8 cellular contexts compared by ENCODE assay signal in the genomic region with DNA sequence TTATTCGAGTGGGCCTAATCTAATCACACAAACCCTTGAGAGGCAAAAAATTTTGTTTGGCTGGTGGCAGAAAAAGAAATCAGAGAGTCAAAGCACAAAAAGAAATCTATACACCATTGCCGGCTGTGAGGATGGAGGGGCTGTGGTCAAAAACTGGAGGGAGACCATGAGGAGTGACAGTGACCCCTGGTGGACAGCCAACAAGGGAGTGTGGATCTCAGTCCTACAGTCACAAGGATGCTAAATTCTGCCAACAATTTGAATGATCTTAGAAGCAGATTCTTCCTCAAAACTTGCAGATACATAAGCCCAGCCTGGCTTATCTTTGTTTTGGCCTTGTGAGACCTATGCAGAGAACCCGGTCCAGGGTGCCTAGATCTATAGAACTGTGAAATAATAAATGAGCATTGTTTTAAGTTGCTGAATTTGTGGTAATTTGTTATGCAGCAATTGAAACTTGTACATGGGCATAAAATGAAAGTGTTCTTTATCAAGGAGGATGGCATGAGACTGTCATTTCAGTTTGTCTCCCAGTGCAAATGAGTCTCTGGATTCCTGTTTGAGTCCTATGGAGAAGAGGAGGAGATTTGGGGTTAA.
DNase-seq lines count a peak whose midpoint lies in the region; ATAC-seq and TF ChIP-seq lines count a peak whose summit lies in the region.

No MANE protein-coding gene starts in this region.

- ATAC-seq in GM19397 (IDR thresholded peaks at IDR 0.05; ENCODE audit: unreplicated experiment) (peak; percentile 77), left cardiac atrium (no peak)
- no peak for ATAC-seq in effector memory CD8-positive, alpha-beta T cell (replicated peaks)

- no peak overlapping the region for H2AFZ ChIP-seq in SU-DHL-6 (ENCODE audit: low read depth, low read length, severe bottlenecking)

- no peak overlapping the region for H3K4me2 ChIP-seq in SU-DHL-6 (ENCODE audit: low read depth, low read length, poor library complexity, severe bottlenecking)

- no peaks in the 10 kb centered on the region for H3K9me3 ChIP-seq in SU-DHL-6 (ENCODE audit: insufficient read depth, low read length)

- H3K79me2 ChIP-seq in SU-DHL-6 (ENCODE audit: insufficient read depth, low read length): no peaks in the 10 kb centered on the region

- no peaks in the 10 kb centered on the region for H3F3A ChIP-seq in SU-DHL-6 (ENCODE audit: insufficient read depth)

- H3K9ac ChIP-seq in SU-DHL-6 (ENCODE audit: low read length): no peak overlapping the region

- DNase-seq in DMS53 treated with DMSO at 0.1 percent for 48 hours (lab: John Stamatoyannopoulos, UW; ENCODE audit: unreplicated experiment) (peak; percentile 23), HT-29 (ENCODE audit: low spot score) (peak; percentile 64), left cardiac atrium (no peak), inferior parietal cortex (ENCODE audit: extremely low spot score) (no peak)
- peak; percentile 3 to 14 (median 7) for DNase-seq in effector memory CD8-positive, alpha-beta T cell
- DNase-seq in stimulated activated CD4-positive, alpha-beta T cell treated with anti-CD3 and anti-CD28 coated beads, Interleukin-15, amount 100 ng/mL, for 24 hours: peak; percentile 57

- intact Hi-C loops in left cardiac atrium (cut with DNase I): no loop called here

- H3K27me3 ChIP-seq in SU-DHL-6 (ENCODE audit: low read length): no peaks in the 10 kb centered on the region

- H3K9me3 Mint-ChIP-seq in effector memory CD8-positive, alpha-beta T cell: no peaks in the 10 kb centered on the region

- H3K36me3 Mint-ChIP-seq in effector memory CD8-positive, alpha-beta T cell (ENCODE audit: insufficient read depth): no peaks in the 10 kb centered on the region

- no peak overlapping the region for H3K27ac ChIP-seq in SU-DHL-6 (ENCODE audit: low read depth, low read length)

- no peaks in the 10 kb centered on the region for H3K4me1 Mint-ChIP-seq in effector memory CD8-positive, alpha-beta T cell (ENCODE audit: low read depth in 2 of 2)

- H3K4me3 ChIP-seq in SU-DHL-6 (ENCODE audit: insufficient read depth, low read length, poor library complexity, severe bottlenecking): no peak overlapping the region

- H3K27ac Mint-ChIP-seq in effector memory CD8-positive, alpha-beta T cell: no peak overlapping the region

- no peak overlapping the region for H3K4me3 Mint-ChIP-seq in effector memory CD8-positive, alpha-beta T cell

- peaks cover 9 to 21% of the 10 kb centered on the region in 2 donors for H3K27me3 Mint-ChIP-seq in effector memory CD8-positive, alpha-beta T cell

- no peaks in the 10 kb centered on the region for H3K9me2 ChIP-seq in SU-DHL-6 (replicated peaks; ENCODE audit: insufficient read depth, low read length)

- H3K36me3 ChIP-seq in SU-DHL-6 (ENCODE audit: low read length): no peaks in the 10 kb centered on the region

- H4K20me1 ChIP-seq in SU-DHL-6 (ENCODE audit: low read depth, low read length): no peaks in the 10 kb centered on the region

- peak; percentile 44 for TF ChIP-seq CTCF in SU-DHL-6 (IDR thresholded peaks at IDR 0.05; ENCODE audit: insufficient read depth, low read length, poor library complexity, severe bottlenecking)

Comparison
In these comparisons a context has a peak if more than half of its experiments do, and no peak if none do; other contexts are left out.
1. DNase-seq: peak in DMS53 treated with DMSO at 0.1 percent for 48 hours (single experiment), HT-29 (single experiment), effector memory CD8-positive, alpha-beta T cell (3 of 3) and stimulated activated CD4-positive, alpha-beta T cell treated with anti-CD3 and anti-CD28 coated beads, Interleukin-15, amount 100 ng/mL, for 24 hours (single experiment); none in left cardiac atrium (single experiment) and inferior parietal cortex (single experiment).